In genomic region chr1:195150768-195151167, GRCh38 we compare ENCODE assay signal across 26 cellular contexts.
"Had no signal": no experiment of that assay in that cellular context is flagged by ENCODE, and none has a peak within 500 bp of the region (broad histone marks: within the 10 kb centered on the region; RNA-seq: fewer than 3 reads in every experiment).

No MANE protein-coding gene starts in this region.

- H3K4me3 ChIP-seq: MG63, SJCRH30 had no signal

- H3K27ac ChIP-seq: SJCRH30 had no signal

- ATAC-seq: HepG2, Panc1, PC-3, Right ventricle myocardium inferior, SK-N-SH treated with all-trans-retinoic acid at 6 μM for 48 hours had no signal

- FAIRE-seq: HepG2 had no signal

- H3K4me1 ChIP-seq: SJCRH30 had no signal

- H3K27me3 ChIP-seq: MG63, SJCRH30 had no signal

- DNase-seq: IMR-90; Karpas-422; KG1; MG63; NCI-H1092; NCI-H1105 treated with DMSO at 0.1 percent for 48 hours; NCI-H1417 treated with DMSO at 0.1 percent for 48 hours; NCI-H146; NCI-H1694 treated with DMSO at 0.1 percent for 48 hours; NCI-H1930; NCI-H2081 treated with DMSO at 0.1 percent for 48 hours; NCI-H2171; NCI-H226; NCI-H446; NCI-H510A; NCI-H524 treated with DMSO at 0.1 percent for 48 hours; NCI-H69; NCI-H774; NK-92 treated with Interleukin-12 subunit alpha and Interleukin-12 subunit beta, amount 100 ng/mL, for 24 hours; PC-3; SHP77 treated with DMSO at 0.1 percent for 48 hours; SJCRH30 had no signal

- H3K36me3 ChIP-seq: MG63, SJCRH30 had no signal

- H3K9me3 ChIP-seq: MG63, SJCRH30 had no signal
